In genomic region chr10:7666253-7667023, GRCh38 we compare ENCODE assay signal across 8 cellular contexts. TPM values are rescaled to one million over a fixed set of nuclear protein-coding genes. Genes with fewer than 3 reads are reported as not detected.
A peak's percentile ranks its signal among the peaks of the same experiment; 100 is the strongest.
DNase-seq lines count a peak whose midpoint lies in the region; ATAC-seq and TF ChIP-seq lines count a peak whose summit lies in the region.

Gene ITIH5 (minus strand): TSS chr10:7666966. CDS start chr10:7666892, 74 bp downstream.

- H3K27ac ChIP-seq in iPS-18a (ENCODE audit: low read length) (no peak within 1 kb of the TSS), gastrocnemius medialis (peak within 1 kb of the TSS in 3 of 4 donors; percentile 28 to 34 (median 33)), PC-3 (ENCODE audit: low read length) (no peak within 1 kb of the TSS)

- CTCF ChIA-PET in PC-3 (lab: Charles Lee): no interaction called here

- no peak for TF ChIP-seq CTCF in GM13977 (IDR thresholded peaks at IDR 0.05; ENCODE audit: extremely low read depth, insufficient read depth, missing control alignments)
- TF ChIP-seq CTCF in gastrocnemius medialis (IDR thresholded peaks at IDR 0.05 in 4 of 5, conservative IDR thresholded peaks at IDR 0.05 in 1 of 5): no peak
- TF ChIP-seq CTCF in PC-3 (conservative IDR thresholded peaks at IDR 0.05; ENCODE audit: low read depth, low read length): no peak

- POLR2A ChIA-PET in PC-3 (lab: Charles Lee; ENCODE audit: unreplicated experiment): no interaction called here

- H3K27me3 ChIP-seq in iPS-18a (ENCODE audit: control insufficient read depth, insufficient read depth, low read length) (peaks cover 43% of the 10 kb centered on the region), gastrocnemius medialis (peaks cover 33 to 52% (median 47%) of the 10 kb centered on the region in 3 donors), PC-3 (ENCODE audit: low read length) (peaks cover 31% of the 10 kb centered on the region)

- no peak within 1 kb of the TSS for H3K27ac Mint-ChIP-seq in activated naive CD4-positive, alpha-beta T cell treated with anti-CD3 and anti-CD28 coated beads, Interleukin-2, amount 50 U/mL, for 72 hours

- no peak for TF ChIP-seq POLR2A in gastrocnemius medialis (IDR thresholded peaks at IDR 0.05)

- DNase-seq in GM13977 (ENCODE audit: low spot score): peak; percentile 48
- DNase-seq in activated naive CD4-positive, alpha-beta T cell treated with anti-CD3 and anti-CD28 coated beads, Interleukin-2, amount 50 U/mL, for 72 hours (ENCODE audit: low spot score in 2 of 2): no peak
- no peak for DNase-seq in gastrocnemius medialis
- no peak for DNase-seq in PC-3
- DNase-seq in NCI-H748 (lab: John Stamatoyannopoulos, UW; ENCODE audit: unreplicated experiment): no peak
- no peak for DNase-seq in DMS53 (lab: John Stamatoyannopoulos, UW)

- no peaks in the 10 kb centered on the region for H3F3A ChIP-seq in PC-3 (ENCODE audit: low read length, unreplicated experiment)

- H3K4me1 ChIP-seq in iPS-18a (ENCODE audit: control insufficient read depth, low read depth, low read length) (peaks cover 14% of the 10 kb centered on the region), gastrocnemius medialis (peaks cover 8 to 16% of the 10 kb centered on the region in 2 donors), PC-3 (ENCODE audit: insufficient read depth, low read length) (no peaks in the 10 kb centered on the region)

- H3K9me3 ChIP-seq in iPS-18a (ENCODE audit: control insufficient read depth, low read depth, low read length): no peaks in the 10 kb centered on the region
- H3K9me3 ChIP-seq in gastrocnemius medialis: no peaks in the 10 kb centered on the region
- no peaks in the 10 kb centered on the region for H3K9me3 ChIP-seq in PC-3 (ENCODE audit: low read length)

- no peaks in the 10 kb centered on the region for H3K36me3 Mint-ChIP-seq in activated naive CD4-positive, alpha-beta T cell treated with anti-CD3 and anti-CD28 coated beads, Interleukin-2, amount 50 U/mL, for 72 hours

- intact Hi-C loops in gastrocnemius medialis (cut with DNase I; ENCODE audit: low total_unique reads): no loop called here
- intact Hi-C loops in PC-3 (cut with micrococcal nuclease): no loop called here

- in situ Hi-C loops in GM13977 (cut with MboI; ENCODE audit: low pct_unique_long_range_greater_than_20kb, low sequenced_read_pairs, unreplicated experiment): no loop called here
- in situ Hi-C loops in gastrocnemius medialis (cut with MboI; ENCODE audit: low sequenced_read_pairs in 4 of 4): no loop called here

- ATAC-seq in activated naive CD4-positive, alpha-beta T cell treated with anti-CD3 and anti-CD28 coated beads, Interleukin-2, amount 50 U/mL, for 72 hours: peak; percentile 33 to 47
- ATAC-seq in gastrocnemius medialis (no peak), PC-3 (no peak), GM21515 (IDR thresholded peaks at IDR 0.05; ENCODE audit: unreplicated experiment) (no peak)

- no peaks in the 10 kb centered on the region for H3K36me3 ChIP-seq in iPS-18a (ENCODE audit: control insufficient read depth, low read depth, low read length)
- no peaks in the 10 kb centered on the region for H3K36me3 ChIP-seq in gastrocnemius medialis
- H3K36me3 ChIP-seq in PC-3 (ENCODE audit: low read depth, low read length): no peaks in the 10 kb centered on the region

- peak within 1 kb of the TSS; percentile 67 for H3K4me3 ChIP-seq in iPS-18a (ENCODE audit: low read length)
- peak within 1 kb of the TSS; percentile 53 to 76 (median 58) for H3K4me3 ChIP-seq in gastrocnemius medialis
- no peak within 1 kb of the TSS for H3K4me3 ChIP-seq in PC-3 (ENCODE audit: low read length)

- H3K9ac ChIP-seq in iPS-18a (ENCODE audit: low read length) (no peak within 1 kb of the TSS), PC-3 (ENCODE audit: low read length) (no peak within 1 kb of the TSS)

- H3K4me2 ChIP-seq in PC-3 (ENCODE audit: low read length): no peak within 1 kb of the TSS

- H4K20me1 ChIP-seq in PC-3 (ENCODE audit: low read length): no peaks in the 10 kb centered on the region

- BruUV-seq in PC-3 (replicated peaks; lab: Mats Ljungman, UMichigan): no TSS peak

- no peaks in the 10 kb centered on the region for H3K9me2 ChIP-seq in PC-3 (replicated peaks; ENCODE audit: low read length)

- H3K9me3 Mint-ChIP-seq in activated naive CD4-positive, alpha-beta T cell treated with anti-CD3 and anti-CD28 coated beads, Interleukin-2, amount 50 U/mL, for 72 hours: no peaks in the 10 kb centered on the region

- no peak within 1 kb of the TSS for H2AFZ ChIP-seq in PC-3 (ENCODE audit: low read length)

- H3K79me2 ChIP-seq in PC-3 (ENCODE audit: low read length): no peaks in the 10 kb centered on the region

RNA-seq across cellular contexts. Expression of gene ITIH5, which starts in this region (rescaled TPM):
- total RNA-seq in activated naive CD4-positive, alpha-beta T cell treated with anti-CD3 and anti-CD28 coated beads, Interleukin-2, amount 50 U/mL, for 72 hours: under 1 TPM in 1 of 2 donors, not detected in 1; 0.21 TPM
- total RNA-seq in gastrocnemius medialis (10 to 100 TPM in 1 of 4 donors, 1 to 10 TPM in 3; 3.9 to 14.0 (median 6.9) TPM), PC-3 (2014; rRNA removed) (not detected in 2 replicates)

Comparison
In these comparisons a context has a peak if more than half of its experiments do, and no peak if none do; other contexts are left out.
1. Peak in ATAC-seq in activated naive CD4-positive, alpha-beta T cell treated with anti-CD3 and anti-CD28 coated beads, Interleukin-2, amount 50 U/mL, for 72 hours; RNA of the gene not detected or under 1 TPM.
2. H3K27ac ChIP-seq: peak in gastrocnemius medialis (3 of 4); none in iPS-18a (single experiment) and PC-3 (single experiment).